10 cellular contexts compared by ENCODE assay signal in genomic region chr15:77527164-77527778, GRCh38.
DNase-seq lines count a peak whose midpoint lies in the region; ATAC-seq and TF ChIP-seq lines count a peak whose summit lies in the region.
"Had no signal": no experiment of that assay in that cellular context is flagged by ENCODE, and none has a peak within 500 bp of the region (broad histone marks: within the 10 kb centered on the region; RNA-seq: fewer than 3 reads in every experiment).

No MANE protein-coding gene starts in this region.

- H3K4ac ChIP-seq in IMR-90 (ENCODE audit: low read depth, low read length), result peak overlapping the region; percentile 99

- no peaks in the 10 kb centered on the region for H3K27me3 ChIP-seq in BE2C
- H3K27me3 ChIP-seq in IMR-90 (ENCODE audit: control insufficient read depth, insufficient read depth, low read length), result peaks cover 5% of the 10 kb centered on the region

- no peaks in the 10 kb centered on the region for H4K20me1 ChIP-seq in IMR-90 (ENCODE audit: insufficient read depth, low read length)

- no peaks in the 10 kb centered on the region; a peak in 1 of 4 replicates for H3K79me1 ChIP-seq in IMR-90 (ENCODE audit: low read depth in 1 of 2, low read length in 2 of 2)

- TF ChIP-seq POLR2A in IMR-90 (IDR thresholded peaks at IDR 0.05; ENCODE audit: low read depth, low read length), result no peak

- H3K4me3 Mint-ChIP-seq in chondrocyte (ENCODE audit: unreplicated experiment) (no peak overlapping the region), mesothelial cell of epicardium (no peak overlapping the region)

- in situ Hi-C loops in IMR-90 (cut with MboI; ENCODE audit: low sequenced_read_pairs), result no loop called here

- no TSS peak for BruUV-seq in IMR-90 (replicated peaks; lab: Mats Ljungman, UMichigan)

- TF ChIP-seq CTCF in BE2C (IDR thresholded peaks at IDR 0.05; ENCODE audit: low read depth, low read length), result no peak
- no peak for TF ChIP-seq CTCF in IMR-90 (conservative IDR thresholded peaks at IDR 0.05; ENCODE audit: low read depth, low read length)
- TF ChIP-seq CTCF in chondrocyte (IDR thresholded peaks at IDR 0.05), result peak; percentile 20
- TF ChIP-seq CTCF in mesothelial cell of epicardium (IDR thresholded peaks at IDR 0.05; ENCODE audit: unreplicated experiment), result no peak

- peak overlapping the region; percentile 83; the same call in 2 of the 3 replicates for H2BK15ac ChIP-seq in IMR-90 (ENCODE audit: low read depth, low read length)

- dilution Hi-C loops in IMR-90 (cut with HindIII; ENCODE audit: low sequenced_read_pairs, unreplicated experiment), result no loop called here

- peaks cover 41% of the 10 kb centered on the region for H3K4me1 Mint-ChIP-seq in chondrocyte (ENCODE audit: low read depth)
- H3K4me1 Mint-ChIP-seq in mesothelial cell of epicardium, result peaks cover 58% of the 10 kb centered on the region

- H2AK5ac ChIP-seq in IMR-90 (ENCODE audit: low read depth, low read length), result peak overlapping the region; percentile 96

- peak overlapping the region; percentile 91 for H2AK9ac ChIP-seq in IMR-90 (replicated peaks; ENCODE audit: low read depth, low read length, poor library complexity)

- peak; percentile 97 for ATAC-seq in IMR-90 (ENCODE audit: low read depth)
- ATAC-seq in HG02588 (IDR thresholded peaks at IDR 0.05; ENCODE audit: unreplicated experiment), result no peak
- ATAC-seq in HG02571 (IDR thresholded peaks at IDR 0.05; ENCODE audit: unreplicated experiment), result no peak
- ATAC-seq in stimulated activated naive CD8-positive, alpha-beta T cell treated with anti-CD3 and anti-CD28 coated beads, Interleukin-15, Interleukin-2, amounts not matched to agents 100 U/mL and 50 U/mL, for 24 hours, result no peak
- no peak for ATAC-seq in GM18870 (IDR thresholded peaks at IDR 0.05; ENCODE audit: unreplicated experiment)

- H2BK120ac ChIP-seq in IMR-90 (ENCODE audit: low read depth, low read length), result peak overlapping the region; percentile 99

- H2AFZ ChIP-seq in IMR-90 (replicated peaks; ENCODE audit: low read length, poor library complexity), result peak overlapping the region; percentile 93

- H3K27ac Mint-ChIP-seq in chondrocyte (ENCODE audit: unreplicated experiment), result peak overlapping the region; percentile 87
- H3K27ac Mint-ChIP-seq in mesothelial cell of epicardium, result peak overlapping the region; percentile 96

- no peaks in the 10 kb centered on the region for H3K27me3 Mint-ChIP-seq in chondrocyte (ENCODE audit: low read depth)
- no peaks in the 10 kb centered on the region for H3K27me3 Mint-ChIP-seq in mesothelial cell of epicardium (ENCODE audit: low read depth)

- H3K9me3 Mint-ChIP-seq in chondrocyte (ENCODE audit: low read depth) (peaks cover 3% of the 10 kb centered on the region), mesothelial cell of epicardium (peaks cover 3% of the 10 kb centered on the region)

- H2BK20ac ChIP-seq in IMR-90 (ENCODE audit: low read depth, low read length), result peak overlapping the region; percentile 99

- H3K18ac ChIP-seq in IMR-90 (ENCODE audit: low read depth, low read length), result peak overlapping the region; percentile 95

- H3K9me1 ChIP-seq in IMR-90 (ENCODE audit: insufficient read depth, low read length), result peaks cover 16% of the 10 kb centered on the region

- peak overlapping the region; percentile 90 for H4K5ac ChIP-seq in IMR-90 (ENCODE audit: low read depth, low read length)

- DNase-seq in BE2C (peak; percentile 76), IMR-90 (peak; percentile 79), chondrocyte (ENCODE audit: low spot score) (peak; percentile 95), mesothelial cell of epicardium (ENCODE audit: low spot score in 2 of 2, unreplicated experiment in 2 of 2) (peak; percentile 65 to 81)
- DNase-seq in stimulated activated naive CD8-positive, alpha-beta T cell treated with anti-CD3 and anti-CD28 coated beads, Interleukin-15, Interleukin-2, amounts not matched to agents 100 U/mL and 50 U/mL, for 24 hours, result no peak
- DNase-seq: activated CD4-positive, alpha-beta T cell treated with anti-CD3 and anti-CD28 coated beads for 4 hours; effector CD4-positive, alpha-beta T cell had no signal

- CTCF ChIA-PET in IMR-90 (lab: Yijun Ruan, JAX), result no interaction called here

- 0% methylated on average over 2 of the region's 15 CpGs; no CpG with 5 or more reads in 1 of the 2 experiments for WGBS in IMR-90 (ENCODE audit: extremely low coverage in 2 of 2, insufficient read length in 1 of 2), 2 experiments

- TF ChIP-seq RAD21 in IMR-90 (IDR thresholded peaks at IDR 0.05; ENCODE audit: low read length), result no peak

- intact Hi-C loops in IMR-90 (cut with micrococcal nuclease), result no loop called here

- no peaks in the 10 kb centered on the region for H3K36me3 Mint-ChIP-seq in chondrocyte (ENCODE audit: low read depth)
- H3K36me3 Mint-ChIP-seq in mesothelial cell of epicardium, result no peaks in the 10 kb centered on the region

- H3K23ac ChIP-seq in IMR-90 (ENCODE audit: low read depth, low read length), result peak overlapping the region; percentile 98

- H3K4me1 ChIP-seq in BE2C (peaks cover 17% of the 10 kb centered on the region), IMR-90 (ENCODE audit: control insufficient read depth, insufficient read depth, low read length) (peaks cover 17% of the 10 kb centered on the region)

- no peaks in the 10 kb centered on the region for H3K9me3 ChIP-seq in BE2C
- no peaks in the 10 kb centered on the region for H3K9me3 ChIP-seq in IMR-90 (ENCODE audit: control insufficient read depth, insufficient read depth, low read length)

- POLR2A ChIA-PET in IMR-90 (lab: Charles Lee; ENCODE audit: unreplicated experiment), result no interaction called here

- peak overlapping the region; percentile 79 for H3K27ac ChIP-seq in IMR-90 (ENCODE audit: insufficient read depth, low read length)

- H3K14ac ChIP-seq in IMR-90 (replicated peaks; ENCODE audit: low read depth, low read length), result peak overlapping the region; percentile 100

- H3K9ac ChIP-seq in IMR-90 (ENCODE audit: low read depth, low read length), result peak overlapping the region; percentile 48

- peak overlapping the region; percentile 72 to 94 for H4K8ac ChIP-seq in IMR-90 (ENCODE audit: low read depth in 2 of 2, low read length in 2 of 2)

- peak overlapping the region; percentile 83 for H2BK5ac ChIP-seq in IMR-90 (ENCODE audit: low read depth, low read length, poor library complexity, severe bottlenecking)

- H3K4me2 ChIP-seq in IMR-90 (ENCODE audit: low read depth, low read length), result peak overlapping the region; percentile 47

- H3K4me3 ChIP-seq in BE2C (ENCODE audit: low read depth, low read length) (no peak overlapping the region), IMR-90 (ENCODE audit: insufficient read depth, low read depth, low read length) (no peak overlapping the region)

- H3K36me3 ChIP-seq in BE2C, result no peaks in the 10 kb centered on the region
- H3K36me3 ChIP-seq in IMR-90 (ENCODE audit: control insufficient read depth, insufficient read depth, low read length), result no peaks in the 10 kb centered on the region

- H4K91ac ChIP-seq in IMR-90 (ENCODE audit: insufficient read depth, low read depth, low read length), result peak overlapping the region; percentile 94

- peak overlapping the region; percentile 43; the same call in 1 of the 2 replicates for H3K56ac ChIP-seq in IMR-90 (ENCODE audit: extremely low read depth, insufficient read depth, low read length)

TF ChIP-seq in IMR-90, 13 proteins besides CTCF, POLR2A, EP300 and RAD21:
- TF ChIP-seq MAZ (IDR thresholded peaks at IDR 0.05; ENCODE audit: borderline replicate concordance, low read depth, low read length) (peak; percentile 64; the same call in 1 of the 2 replicates), MXI1 (IDR thresholded peaks at IDR 0.05; ENCODE audit: borderline replicate concordance, low read depth, low read length) (no peak), SMC3 (IDR thresholded peaks at IDR 0.05; ENCODE audit: low read depth, low read length) (no peak), NFE2L2 (IDR thresholded peaks at IDR 0.05; ENCODE audit: low read depth, low read length) (no peak), BHLHE40 (IDR thresholded peaks at IDR 0.05; ENCODE audit: low read depth, low read length) (no peak), RFX5 (IDR thresholded peaks at IDR 0.05; ENCODE audit: low read depth, low read length) (no peak)
TF ChIP-seq in IMR-90: peak in this region for 1.
